Comparison of ENCODE assay signal across 28 cellular contexts in genomic region chr7:3070908-3071307, GRCh38. TPM values are rescaled to one million over a fixed set of nuclear protein-coding genes. Genes with fewer than 3 reads are reported as not detected.
"Had no signal": no experiment of that assay in that cellular context is flagged by ENCODE, and none has a peak within 500 bp of the region (broad histone marks: within the 10 kb centered on the region; RNA-seq: fewer than 3 reads in every experiment).

No MANE protein-coding gene starts in this region.

- H3K27me3 Mint-ChIP-seq: stimulated activated memory B cell treated with anti-CD40 and anti-IgM and Interleukin-4, amounts not matched to agents 10 μg/mL and 1 μg/mL and 100 μg/mL, for 72 hours had no signal

- FAIRE-seq: keratinocyte had no signal

- H3K27ac Mint-ChIP-seq: endodermal cell, type B pancreatic cell had no signal

- H3K36me3 Mint-ChIP-seq: type B pancreatic cell had no signal

- DNase-seq: cerebellar nuclear complex; cortex of kidney; dorsolateral prefrontal cortex; effector CD4-positive, alpha-beta T cell; endodermal cell; foreskin fibroblast; gastrocnemius medialis; heart left ventricle; hypothalamus; left ventricle myocardium superior; lower lobe of right lung; occipital lobe; ovary; posterior cingulate gyrus; psoas muscle; right cardiac atrium; sigmoid colon; stimulated activated CD4-positive, alpha-beta T cell treated with anti-CD3 and anti-CD28 coated beads, Interleukin-2, amount 100 ng/mL, for 24 hours; stimulated activated CD4-positive, alpha-beta T cell treated with anti-CD3 and anti-CD28 coated beads, Interleukin-4, amount 100 ng/mL, for 24 hours; stimulated activated naive CD8-positive, alpha-beta T cell treated with anti-CD3 and anti-CD28 coated beads, Interleukin-15, Interleukin-2, amounts not matched to agents 100 U/mL and 50 U/mL, for 24 hours; substantia nigra; testis; tibial artery had no signal

- H3K4me1 Mint-ChIP-seq: endodermal cell had no signal

- ATAC-seq: esophagus mucosa; gastrocnemius medialis; heart left ventricle; left ventricle myocardium superior; lower lobe of right lung; psoas muscle; right cardiac atrium; stimulated activated memory B cell treated with anti-CD40 and anti-IgM and Interleukin-4, amounts not matched to agents 10 μg/mL and 1 μg/mL and 100 μg/mL, for 72 hours; stimulated activated naive CD8-positive, alpha-beta T cell treated with anti-CD3 and anti-CD28 coated beads, Interleukin-15, Interleukin-2, amounts not matched to agents 100 U/mL and 50 U/mL, for 24 hours had no signal

- H3K4me3 Mint-ChIP-seq: endodermal cell; stimulated activated memory B cell treated with anti-CD40 and anti-IgM and Interleukin-4, amounts not matched to agents 10 μg/mL and 1 μg/mL and 100 μg/mL, for 72 hours; type B pancreatic cell had no signal

RNA-seq across cellular contexts. Expression of gene CARD11, which starts 27.2 kb away (rescaled TPM):
- polyA plus RNA-seq: neural cell had no signal
